ENCODE assay signal across 31 cellular contexts in the genomic region with DNA sequence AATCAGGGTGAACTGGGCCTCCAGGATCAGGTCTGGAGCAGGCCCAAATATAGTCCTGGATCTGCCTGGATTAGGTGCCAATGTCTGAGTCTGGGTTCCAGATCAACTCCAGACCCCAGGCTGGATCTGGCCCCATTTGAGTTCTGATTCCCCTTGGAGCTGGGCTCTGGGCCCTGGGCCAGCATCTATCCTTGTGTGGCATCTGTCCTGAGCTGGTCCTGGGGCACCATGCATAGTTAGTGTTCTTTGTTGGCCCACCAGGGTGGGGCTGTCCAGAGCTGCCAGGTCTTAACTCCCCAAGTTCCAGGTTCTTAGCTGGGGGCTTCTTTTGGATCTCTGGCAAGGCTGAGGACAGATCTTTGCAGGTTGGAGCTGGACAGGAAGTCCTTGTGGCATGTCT. TPM values are rescaled to one million over a fixed set of nuclear protein-coding genes. Genes with fewer than 3 reads are reported as not detected.
"Had no signal": no experiment of that assay in that cellular context is flagged by ENCODE, and none has a peak within 500 bp of the region (broad histone marks: within the 10 kb centered on the region; RNA-seq: fewer than 3 reads in every experiment).

No MANE protein-coding gene starts in this region.

- H3K27ac ChIP-seq: brain microvascular endothelial cell, foreskin keratinocyte, left lung, lower lobe of right lung, ovary, prostate gland, stomach, upper lobe of right lung had no signal

- H3K36me3 ChIP-seq: ovary had no signal

- H3K27me3 Mint-ChIP-seq: activated CD4-positive, alpha-beta memory T cell treated with anti-CD3 and anti-CD28 coated beads for 36 hours; activated CD4-positive, alpha-beta T cell treated with anti-CD3 and anti-CD28 coated beads, Interleukin-2, amount 10 ng/mL, durations not matched to agents 24 days and 14 days; stimulated activated naive B cell treated with anti-CD40 and anti-IgM and Interleukin-4, amounts not matched to agents 10 μg/mL and 1 μg/mL and 100 μg/mL, for 72 hours had no signal

- H3K9me3 ChIP-seq: esophagus muscularis mucosa, left lung, lower lobe of right lung, neutrophil, ovary, prostate gland, stomach, tibial artery, upper lobe of right lung had no signal

- H3K27ac Mint-ChIP-seq: activated CD4-positive, alpha-beta memory T cell treated with anti-CD3 and anti-CD28 coated beads for 36 hours; activated CD4-positive, alpha-beta T cell treated with anti-CD3 and anti-CD28 coated beads, Interleukin-2, amount 10 ng/mL, durations not matched to agents 24 days and 14 days; activated T-helper 1 cell treated with anti-CD3 and anti-CD28 coated beads, Interleukin-12 subunit alpha, Interleukin-12 subunit beta, Interleukin-2, Interleukin-4 antibody, amounts not matched to agents 30 ng/mL and 10 ng/mL and 1 ng/mL, durations not matched to agents 14 hours and 24 hours and 36 hours; stimulated activated naive B cell treated with anti-CD40 and anti-IgM and Interleukin-4, amounts not matched to agents 10 μg/mL and 1 μg/mL and 100 μg/mL, for 72 hours; T-helper 1 cell treated with Interleukin-12 subunit alpha and Interleukin-12 subunit beta and Interleukin-4 antibody, amounts not matched to agents 30 μg/mL and 1 μg/mL, for 36 hours had no signal

- H3K4me3 ChIP-seq: esophagus muscularis mucosa, left lung, lower lobe of right lung, ovary, prostate gland, smooth muscle cell, stomach, tibial artery, upper lobe of right lung had no signal

- H3K4me2 ChIP-seq: smooth muscle cell had no signal

- H3K27me3 ChIP-seq: brain microvascular endothelial cell, esophagus muscularis mucosa, foreskin keratinocyte, left lung, ovary, stomach, tibial artery, upper lobe of right lung had no signal

- H3K36me3 Mint-ChIP-seq: stimulated activated naive B cell treated with anti-CD40 and anti-IgM and Interleukin-4, amounts not matched to agents 10 μg/mL and 1 μg/mL and 100 μg/mL, for 72 hours had no signal

- H3K4me3 Mint-ChIP-seq: activated CD4-positive, alpha-beta memory T cell treated with anti-CD3 and anti-CD28 coated beads for 36 hours; activated CD4-positive, alpha-beta T cell treated with anti-CD3 and anti-CD28 coated beads, Interleukin-2, amount 10 ng/mL, durations not matched to agents 24 days and 14 days; activated T-helper 1 cell treated with anti-CD3 and anti-CD28 coated beads, Interleukin-12 subunit alpha, Interleukin-12 subunit beta, Interleukin-2, Interleukin-4 antibody, amounts not matched to agents 30 ng/mL and 10 ng/mL and 1 ng/mL, durations not matched to agents 14 hours and 24 hours and 36 hours; nephron; stimulated activated naive B cell treated with anti-CD40 and anti-IgM and Interleukin-4, amounts not matched to agents 10 μg/mL and 1 μg/mL and 100 μg/mL, for 72 hours; T-helper 1 cell treated with Interleukin-12 subunit alpha and Interleukin-12 subunit beta and Interleukin-4 antibody, amounts not matched to agents 30 μg/mL and 1 μg/mL, for 36 hours had no signal

- H3K4me1 ChIP-seq: prostate gland had no signal

- ATAC-seq: foreskin keratinocyte; left lung; lower lobe of right lung; stimulated activated naive B cell treated with anti-CD40 and anti-IgM and Interleukin-4, amounts not matched to agents 10 μg/mL and 1 μg/mL and 100 μg/mL, for 72 hours; upper lobe of right lung had no signal

- DNase-seq: activated CD4-positive, alpha-beta memory T cell treated with anti-CD3 and anti-CD28 coated beads for 36 hours; activated CD4-positive, alpha-beta T cell treated with anti-CD3 and anti-CD28 coated beads, Interleukin-2, amount 10 ng/mL, durations not matched to agents 24 days and 14 days; activated CD4-positive, CD25-positive, alpha-beta regulatory T cell treated with anti-CD3 and anti-CD28 coated beads, Interleukin-2, amount 50 U/mL, for 72 hours; activated CD8-positive, alpha-beta memory T cell treated with anti-CD3 and anti-CD28 coated beads, Interleukin-2, amount 50 U/mL, for 4 hours; activated gamma-delta T cell treated with Interleukin-2 at 50 U/mL for 16 hours; activated naive CD4-positive, alpha-beta T cell treated with anti-CD3 and anti-CD28 coated beads, Interleukin-2, amount 50 U/mL, for 16 hours; activated T-cell treated with anti-CD3 and anti-CD28 coated beads, Interleukin-2, amount 50 U/mL, for 1 hour; amniotic stem cell; brain microvascular endothelial cell; caudate nucleus; cortex of kidney; foreskin keratinocyte; lower lobe of right lung; ovary; stimulated activated CD4-positive, alpha-beta T cell treated with anti-CD3 and anti-CD28 coated beads, Interleukin-1b, Interleukin-23, amount 100 ng/mL, for 48 hours; stimulated activated CD4-positive, alpha-beta T cell treated with anti-CD3 and anti-CD28 coated beads, Interleukin-4, amount 100 ng/mL, for 4 hours; stimulated activated CD8-positive, alpha-beta memory T cell treated with anti-CD3 and anti-CD28 coated beads, Interleukin-4, amount 100 ng/mL, for 48 hours; stimulated activated naive B cell treated with anti-CD40 and anti-IgM and Interleukin-4, amounts not matched to agents 10 μg/mL and 1 μg/mL and 100 μg/mL, for 72 hours; stomach; tibial artery; upper lobe of right lung had no signal

- H3K9me3 Mint-ChIP-seq: activated CD4-positive, alpha-beta memory T cell treated with anti-CD3 and anti-CD28 coated beads for 36 hours; activated CD4-positive, alpha-beta T cell treated with anti-CD3 and anti-CD28 coated beads, Interleukin-2, amount 10 ng/mL, durations not matched to agents 24 days and 14 days; activated T-helper 1 cell treated with anti-CD3 and anti-CD28 coated beads, Interleukin-12 subunit alpha, Interleukin-12 subunit beta, Interleukin-2, Interleukin-4 antibody, amounts not matched to agents 30 ng/mL and 10 ng/mL and 1 ng/mL, durations not matched to agents 14 hours and 24 hours and 36 hours; nephron; stimulated activated naive B cell treated with anti-CD40 and anti-IgM and Interleukin-4, amounts not matched to agents 10 μg/mL and 1 μg/mL and 100 μg/mL, for 72 hours; T-helper 1 cell treated with Interleukin-12 subunit alpha and Interleukin-12 subunit beta and Interleukin-4 antibody, amounts not matched to agents 30 μg/mL and 1 μg/mL, for 36 hours had no signal

RNA-seq across cellular contexts. Expression of gene GPR84, which starts 31.3 kb away (rescaled TPM):
- total RNA-seq: astrocyte, chondrocyte, stomach had no signal
- polyA plus RNA-seq: smooth muscle cell had no signal
